Comparison of ENCODE assay signal across 8 cellular contexts in genomic region chr1:224733021-224733911, GRCh38.
A peak's percentile ranks its signal among the peaks of the same experiment; 100 is the strongest.
DNase-seq lines count a peak whose midpoint lies in the region; ATAC-seq and TF ChIP-seq lines count a peak whose summit lies in the region.

No MANE protein-coding gene starts in this region.

- ATAC-seq in GM19351 (IDR thresholded peaks at IDR 0.05; ENCODE audit: unreplicated experiment) (peak; percentile 50), HG03280 (IDR thresholded peaks at IDR 0.05; ENCODE audit: unreplicated experiment) (peak; percentile 58)

- no peaks in the 10 kb centered on the region for H3K9me2 ChIP-seq in neural cell (ENCODE audit: insufficient read depth, low read length)

- H3K27ac ChIP-seq in neural cell (ENCODE audit: low read length) (peak overlapping the region; percentile 75), endodermal cell (ENCODE audit: low read depth, low read length) (no peak overlapping the region)

- H4K20me1 ChIP-seq in neural cell (ENCODE audit: insufficient read depth): no peaks in the 10 kb centered on the region

- DNase-seq in COLO668 (lab: John Stamatoyannopoulos, UW; ENCODE audit: unreplicated experiment) (peak; percentile 34), amniotic epithelial cell (ENCODE audit: low read depth) (peak; percentile 21), NCI-H2081 (lab: John Stamatoyannopoulos, UW) (no peak), DMS79 (lab: John Stamatoyannopoulos, UW) (no peak), endodermal cell (no peak)

- H3K27me3 Mint-ChIP-seq in endodermal cell (ENCODE audit: insufficient read depth): peaks cover 2% of the 10 kb centered on the region

- H3K27ac Mint-ChIP-seq in endodermal cell: no peak overlapping the region

- WGBS in endodermal cell (ENCODE audit: insufficient coverage in 1 of 2, insufficient read length in 1 of 2), 2 experiments: 60 to 62% methylated on average over 9 to 12 of the region's 12 CpGs

- TF ChIP-seq EP300 in neural cell (conservative IDR thresholded peaks at IDR 0.05; ENCODE audit: poor library complexity, severe bottlenecking): peak; percentile 84

- H3K4me3 ChIP-seq in neural cell (ENCODE audit: low read length) (peak overlapping the region; percentile 44), endodermal cell (ENCODE audit: low read length) (no peak overlapping the region)

- no peaks in the 10 kb centered on the region for H3K36me3 Mint-ChIP-seq in endodermal cell (ENCODE audit: low read depth)

- H3K4me1 ChIP-seq in endodermal cell (ENCODE audit: control insufficient read depth, insufficient read depth, low read length): peaks cover 3% of the 10 kb centered on the region

- no peak overlapping the region for H3K4me3 Mint-ChIP-seq in endodermal cell

- H3K4me2 ChIP-seq in neural cell (ENCODE audit: low read length): peak overlapping the region; percentile 25

- H3K36me3 ChIP-seq in neural cell (ENCODE audit: insufficient read depth, low read length) (no peaks in the 10 kb centered on the region), endodermal cell (ENCODE audit: control insufficient read depth, insufficient read depth, low read length) (no peaks in the 10 kb centered on the region)

- H3K9me3 ChIP-seq in neural cell (ENCODE audit: low read length): no peaks in the 10 kb centered on the region
- no peaks in the 10 kb centered on the region for H3K9me3 ChIP-seq in endodermal cell (ENCODE audit: control insufficient read depth, low read length)

- no peak for TF ChIP-seq CTCF in neural cell (IDR thresholded peaks at IDR 0.05; ENCODE audit: poor library complexity, severe bottlenecking)
- no peak for TF ChIP-seq CTCF in endodermal cell (conservative IDR thresholded peaks at IDR 0.05)

- TF ChIP-seq RAD21 in neural cell (conservative IDR thresholded peaks at IDR 0.05): peak; percentile 38

- no peaks in the 10 kb centered on the region for H3K79me2 ChIP-seq in neural cell (replicated peaks; ENCODE audit: insufficient read depth, low read length)

- no peaks in the 10 kb centered on the region for H3K9me3 Mint-ChIP-seq in endodermal cell

- H3K27me3 ChIP-seq in neural cell (ENCODE audit: insufficient read depth, low read depth, low read length): no peaks in the 10 kb centered on the region
- no peaks in the 10 kb centered on the region for H3K27me3 ChIP-seq in endodermal cell (ENCODE audit: control insufficient read depth, insufficient read depth, low read length, poor library complexity, severe bottlenecking)

- H2AFZ ChIP-seq in neural cell (ENCODE audit: low read depth, low read length): peak overlapping the region; percentile 5

- peaks cover 55% of the 10 kb centered on the region for H3K4me1 Mint-ChIP-seq in endodermal cell

- peak overlapping the region; percentile 60 for H3K9ac ChIP-seq in neural cell (ENCODE audit: low read length)
- H3K9ac ChIP-seq in endodermal cell (ENCODE audit: extremely low read depth, low read length, poor library complexity, severe bottlenecking): no peak overlapping the region

- no peaks in the 10 kb centered on the region for H3F3A ChIP-seq in neural cell (ENCODE audit: insufficient read depth, low read length, poor library complexity, severe bottlenecking)

TF ChIP-seq in neural cell, 6 proteins besides CTCF, POLR2A, EP300 and RAD21:
- TF ChIP-seq TAF1 (IDR thresholded peaks at IDR 0.05; ENCODE audit: low read depth) (no peak), REST (IDR thresholded peaks at IDR 0.05; ENCODE audit: borderline replicate concordance) (peak; percentile 56), SMC3 (conservative IDR thresholded peaks at IDR 0.05; ENCODE audit: poor library complexity) (peak; percentile 31), MXI1 (conservative IDR thresholded peaks at IDR 0.05; ENCODE audit: poor library complexity, severe bottlenecking) (no peak), EZH2 (IDR thresholded peaks at IDR 0.05; ENCODE audit: borderline replicate concordance, insufficient read depth, low read length, poor library complexity, severe bottlenecking) (no peak), POLR2AphosphoS5 (IDR thresholded peaks at IDR 0.05) (peak; percentile 65)

Comparison
In these comparisons a context has a peak if more than half of its experiments do, and no peak if none do; other contexts are left out.
1. DNase-seq: peak in COLO668 (single experiment) and amniotic epithelial cell (single experiment); none in NCI-H2081 (0 of 2), DMS79 (single experiment) and endodermal cell (single experiment).